Comparison of ENCODE assay signal across 1 cellular context in the genomic region with DNA sequence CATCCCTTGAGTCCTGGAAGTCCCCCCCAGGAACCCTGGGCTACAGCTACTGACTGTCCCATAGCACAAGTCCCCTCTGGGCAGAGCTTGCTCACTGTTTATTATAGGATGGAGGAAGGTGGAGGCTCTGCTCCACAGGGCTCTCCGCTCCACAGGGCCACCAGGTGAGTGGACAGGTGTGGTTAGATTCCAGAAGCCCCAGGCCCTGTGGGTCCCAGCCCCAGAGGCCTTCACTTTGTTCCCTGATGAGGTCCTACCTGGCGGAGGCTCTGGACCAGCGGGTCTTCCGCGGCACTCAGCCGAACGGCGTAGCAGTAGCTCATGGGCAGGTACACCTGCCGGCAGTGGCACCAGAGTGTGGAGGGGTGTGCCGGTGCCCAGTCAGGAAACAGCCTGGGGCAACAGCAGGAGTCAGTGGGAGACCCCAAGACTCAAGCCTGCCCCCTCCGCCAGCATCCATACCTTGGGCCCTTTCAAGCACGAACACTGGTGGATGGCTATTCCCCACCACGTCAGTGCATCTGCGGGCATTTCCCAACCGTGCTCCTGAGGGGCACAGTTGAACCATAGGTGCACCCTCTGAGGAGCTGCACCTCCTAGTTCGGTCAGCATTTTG.
TF ChIP-seq lines count a peak whose summit lies in the region.

No MANE protein-coding gene starts in this region.

TF ChIP-seq in IMR-90, 13 proteins besides CTCF, POLR2A, EP300 and RAD21:
- TF ChIP-seq CEBPB (IDR thresholded peaks at IDR 0.05; ENCODE audit: low read depth, low read length) (no peak), MXI1 (IDR thresholded peaks at IDR 0.05; ENCODE audit: borderline replicate concordance, low read depth, low read length) (no peak), RCOR1 (IDR thresholded peaks at IDR 0.05; ENCODE audit: insufficient replicate concordance, low read length) (no peak), RFX5 (IDR thresholded peaks at IDR 0.05; ENCODE audit: low read depth, low read length) (no peak)
TF ChIP-seq in IMR-90: peak in this region for 0.
